ENCODE assay signal across 1 cellular context in the genomic region with DNA sequence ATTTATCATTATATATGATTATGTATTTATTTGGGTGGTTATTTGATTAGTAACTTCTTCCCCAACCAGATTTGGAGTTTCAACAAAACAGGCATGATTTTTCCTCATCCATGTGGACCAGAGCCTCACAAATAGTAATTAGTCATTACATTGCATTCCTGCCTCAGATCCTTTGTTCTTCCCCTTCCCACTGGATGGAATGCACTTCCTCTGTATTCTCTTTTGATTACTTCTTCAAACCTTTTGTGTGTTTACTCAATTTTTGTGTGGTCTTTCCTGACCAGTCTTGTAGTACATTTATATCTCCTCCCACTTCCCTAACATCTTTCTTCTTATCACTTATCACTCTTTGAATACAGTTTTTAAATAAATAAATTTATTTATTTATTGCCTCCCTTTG.
TF ChIP-seq lines count a peak whose summit lies in the region.

No MANE protein-coding gene starts in this region.

TF ChIP-seq in SK-N-SH, 30 proteins besides CTCF, POLR2A, EP300 and RAD21:
- TF ChIP-seq REST (IDR thresholded peaks at IDR 0.05; ENCODE audit: low read depth, low read length): no peak
- TF ChIP-seq IRF3 (IDR thresholded peaks at IDR 0.05; ENCODE audit: low read depth, low read length): no peak
- no peak for TF ChIP-seq NFIC (IDR thresholded peaks at IDR 0.05; ENCODE audit: borderline replicate concordance)
- TF ChIP-seq NRF1 (IDR thresholded peaks at IDR 0.05; ENCODE audit: low read depth, low read length): no peak
- no peak for TF ChIP-seq MXI1 (IDR thresholded peaks at IDR 0.05; ENCODE audit: low read depth, low read length)
- no peak for TF ChIP-seq RXRA (IDR thresholded peaks at IDR 0.05; ENCODE audit: borderline replicate concordance, low read depth)
- TF ChIP-seq, protein P1, sequence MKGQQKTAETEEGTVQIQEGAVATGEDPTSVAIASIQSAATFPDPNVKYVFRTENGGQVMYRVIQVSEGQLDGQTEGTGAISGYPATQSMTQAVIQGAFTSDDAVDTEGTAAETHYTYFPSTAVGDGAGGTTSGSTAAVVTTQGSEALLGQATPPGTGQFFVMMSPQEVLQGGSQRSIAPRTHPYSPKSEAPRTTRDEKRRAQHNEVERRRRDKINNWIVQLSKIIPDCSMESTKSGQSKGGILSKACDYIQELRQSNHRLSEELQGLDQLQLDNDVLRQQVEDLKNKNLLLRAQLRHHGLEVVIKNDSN (IDR thresholded peaks at IDR 0.05; ENCODE audit: borderline replicate concordance, low read depth): no peak
- no peak for TF ChIP-seq SIN3A (IDR thresholded peaks at IDR 0.05; ENCODE audit: borderline replicate concordance, low read depth, low read length)
- no peak for TF ChIP-seq SMC3 (IDR thresholded peaks at IDR 0.05; ENCODE audit: low read depth, low read length)
- no peak for TF ChIP-seq FOXJ3 (CRISPR knock-in tag; IDR thresholded peaks at IDR 0.05)
- no peak for TF ChIP-seq EZH2phosphoT487 (IDR thresholded peaks at IDR 0.05; ENCODE audit: borderline replicate concordance, low read depth)
TF ChIP-seq in SK-N-SH: peak in this region for 0.
